In genomic region chr3:58180940-58181587, GRCh38 we compare ENCODE assay signal across 1 cellular context.
TF ChIP-seq lines count a peak whose summit lies in the region.

No MANE protein-coding gene starts in this region.

TF ChIP-seq in HepG2, 621 proteins besides CTCF, POLR2A, EP300 and RAD21 (continued from another document and continues in another):
- TF ChIP-seq ZNF318 (CRISPR knock-in tag; IDR thresholded peaks at IDR 0.05) (no peak), NBN (conservative IDR thresholded peaks at IDR 0.05) (no peak), TIGD3 (CRISPR knock-in tag; IDR thresholded peaks at IDR 0.05; ENCODE audit: borderline replicate concordance) (no peak), FOXA1 (IDR thresholded peaks at IDR 0.05) (peak; percentile 47), FOXA1 (CRISPR knock-in tag; IDR thresholded peaks at IDR 0.05) (peak; percentile 76), RORA (CRISPR knock-in tag; IDR thresholded peaks at IDR 0.05) (no peak), NFE2L2 (IDR thresholded peaks at IDR 0.05; ENCODE audit: low read length) (no peak), ZNF784 (CRISPR knock-in tag; IDR thresholded peaks at IDR 0.05; ENCODE audit: borderline replicate concordance) (no peak), ATF6 (CRISPR knock-in tag; conservative IDR thresholded peaks at IDR 0.05) (no peak), CREM (IDR thresholded peaks at IDR 0.05) (0 out of 2 replicates have a peak, but pooled peaks have one; percentile 19), CREM (CRISPR knock-in tag; IDR thresholded peaks at IDR 0.05) (no peak), ZNF207 (IDR thresholded peaks at IDR 0.05; ENCODE audit: borderline replicate concordance) (no peak), SIX1 (CRISPR knock-in tag; IDR thresholded peaks at IDR 0.05; ENCODE audit: borderline replicate concordance) (no peak), BATF2 (CRISPR knock-in tag; IDR thresholded peaks at IDR 0.05) (no peak), HOXD1 (CRISPR knock-in tag; IDR thresholded peaks at IDR 0.05) (no peak), ZFP1 (CRISPR knock-in tag; IDR thresholded peaks at IDR 0.05) (no peak), ZNF18 (CRISPR knock-in tag; IDR thresholded peaks at IDR 0.05; ENCODE audit: insufficient replicate concordance) (no peak), HNF1B (CRISPR knock-in tag; IDR thresholded peaks at IDR 0.05) (peak; percentile 91), ZNF747 (CRISPR knock-in tag; IDR thresholded peaks at IDR 0.05; ENCODE audit: borderline replicate concordance) (no peak), ZNF264 (CRISPR knock-in tag; IDR thresholded peaks at IDR 0.05) (no peak), DBP (CRISPR knock-in tag; IDR thresholded peaks at IDR 0.05; ENCODE audit: not compliant biosample characterization) (peak; percentile 76), PRDM15 (CRISPR knock-in tag; IDR thresholded peaks at IDR 0.05) (no peak), ZNF772 (CRISPR knock-in tag; IDR thresholded peaks at IDR 0.05) (no peak), ZBTB10 (CRISPR knock-in tag; IDR thresholded peaks at IDR 0.05; ENCODE audit: borderline replicate concordance) (no peak), ZNF143 (CRISPR knock-in tag; IDR thresholded peaks at IDR 0.05) (no peak), SP1 (IDR thresholded peaks at IDR 0.05) (no peak), SP1 (CRISPR knock-in tag; IDR thresholded peaks at IDR 0.05) (no peak), ZNF589 (CRISPR knock-in tag; conservative IDR thresholded peaks at IDR 0.05) (no peak), HNRNPK (IDR thresholded peaks at IDR 0.05; ENCODE audit: low read depth, low read length, poor library complexity, severe bottlenecking) (no peak), SIN3A (IDR thresholded peaks at IDR 0.05; ENCODE audit: borderline replicate concordance, low read depth, low read length) (no peak), ZNF484 (CRISPR knock-in tag; IDR thresholded peaks at IDR 0.05; ENCODE audit: borderline replicate concordance, low read depth) (no peak), GABPA (IDR thresholded peaks at IDR 0.05; ENCODE audit: low read depth, low read length) (no peak), GABPA (CRISPR knock-in tag; IDR thresholded peaks at IDR 0.05; ENCODE audit: low read depth) (no peak), ZNF616 (CRISPR knock-in tag; IDR thresholded peaks at IDR 0.05; ENCODE audit: low read depth) (no peak), AGO1 (IDR thresholded peaks at IDR 0.05; ENCODE audit: low read depth, low read length, poor library complexity, severe bottlenecking) (no peak)
